12 cellular contexts compared by ENCODE assay signal in genomic region chr5:173065155-173065554, GRCh38. TPM values are rescaled to one million over a fixed set of nuclear protein-coding genes. Genes with fewer than 3 reads are reported as not detected.
A peak's percentile ranks its signal among the peaks of the same experiment; 100 is the strongest.
DNase-seq lines count a peak whose midpoint lies in the region; ATAC-seq, FAIRE-seq and TF ChIP-seq lines count a peak whose summit lies in the region.
"Had no signal": no experiment of that assay in that cellular context is flagged by ENCODE, and none has a peak within 500 bp of the region (broad histone marks: within the 10 kb centered on the region; RNA-seq: fewer than 3 reads in every experiment).

No MANE protein-coding gene starts in this region.

- H3K36me3 ChIP-seq in CD4-positive, CD25-positive, alpha-beta regulatory T cell (ENCODE audit: control insufficient read depth, insufficient read depth, low read length): peaks cover 10% of the 10 kb centered on the region
- H3K36me3 ChIP-seq in MG63 (no peaks in the 10 kb centered on the region), stomach (peaks cover 0 to 3% (median 0%) of the 10 kb centered on the region in 4 donors)

- H3K27ac Mint-ChIP-seq in CD4-positive, CD25-positive, alpha-beta regulatory T cell: peak overlapping the region; percentile 69 to 91 (median 88)
- peak overlapping the region; percentile 42 to 49 for H3K27ac Mint-ChIP-seq in effector memory CD8-positive, alpha-beta T cell

- peak; percentile 55 to 60 for ATAC-seq in CD4-positive, CD25-positive, alpha-beta regulatory T cell (ENCODE audit: low read depth in 2 of 2)
- ATAC-seq in effector memory CD8-positive, alpha-beta T cell (replicated peaks): peak; percentile 70
- no peak for ATAC-seq in HG02588 (IDR thresholded peaks at IDR 0.05; ENCODE audit: unreplicated experiment)

- H3K4me1 Mint-ChIP-seq in CD4-positive, CD25-positive, alpha-beta regulatory T cell: peaks cover 56 to 88% (median 63%) of the 10 kb centered on the region in 4 donors
- peaks cover 36 to 72% of the 10 kb centered on the region in 2 donors for H3K4me1 Mint-ChIP-seq in effector memory CD8-positive, alpha-beta T cell (ENCODE audit: low read depth in 2 of 2)

- intact Hi-C loops in stomach (cut with DNase I; ENCODE audit: low total_unique reads): no loop called here

- H3K9me3 Mint-ChIP-seq in CD4-positive, CD25-positive, alpha-beta regulatory T cell: peaks cover 0 to 1% (median 0%) of the 10 kb centered on the region in 7 donors
- H3K9me3 Mint-ChIP-seq in effector memory CD8-positive, alpha-beta T cell: no peaks in the 10 kb centered on the region

- H3K27me3 ChIP-seq in CD4-positive, CD25-positive, alpha-beta regulatory T cell (ENCODE audit: control insufficient read depth, insufficient read depth, low read length): no peaks in the 10 kb centered on the region
- H3K27me3 ChIP-seq in MG63 (no peaks in the 10 kb centered on the region), stomach (no peaks in the 10 kb centered on the region)
- H3K27me3 ChIP-seq: sigmoid colon had no signal

- peak in 2 of 3 donors; percentile 10 to 60 for DNase-seq in CD4-positive, CD25-positive, alpha-beta regulatory T cell
- peak; percentile 10 for DNase-seq in GM19239 (ENCODE audit: insufficient read length, low spot score)
- peak; percentile 14 to 27 for DNase-seq in Kasumi-1 (lab: John Stamatoyannopoulos, UW)
- no peak for DNase-seq in effector memory CD8-positive, alpha-beta T cell
- no peak for DNase-seq in NCI-H526 treated with DMSO at 0.1 percent for 48 hours (lab: John Stamatoyannopoulos, UW)
- DNase-seq in MG63: no peak
- DNase-seq in stomach: no peak
- DNase-seq: activated CD8-positive, alpha-beta memory T cell treated with anti-CD3 and anti-CD28 coated beads, Interleukin-2, amount 50 U/mL, for 4 hours; central memory CD4-positive, alpha-beta T cell; sigmoid colon had no signal

- peak overlapping the region; percentile 65 for H3K4me3 ChIP-seq in CD4-positive, CD25-positive, alpha-beta regulatory T cell (ENCODE audit: low read depth, low read length)
- H3K4me3 ChIP-seq in MG63 (no peak overlapping the region), stomach (no peak overlapping the region)
- H3K4me3 ChIP-seq: sigmoid colon had no signal

- peak; percentile 74 for FAIRE-seq in GM19239 (lab: Jason Lieb, UNC)
- FAIRE-seq: urothelium cell line had no signal

- no peak overlapping the region for H3K27ac ChIP-seq in CD4-positive, CD25-positive, alpha-beta regulatory T cell (ENCODE audit: insufficient read depth, low read length, poor library complexity, severe bottlenecking)
- H3K27ac ChIP-seq in stomach: no peak overlapping the region
- H3K27ac ChIP-seq: sigmoid colon had no signal

- no peak for TF ChIP-seq POLR2A in stomach (IDR thresholded peaks at IDR 0.05)

- peaks cover 17% of the 10 kb centered on the region for H3K36me3 Mint-ChIP-seq in CD4-positive, CD25-positive, alpha-beta regulatory T cell
- H3K36me3 Mint-ChIP-seq in effector memory CD8-positive, alpha-beta T cell (ENCODE audit: insufficient read depth): peaks cover 49% of the 10 kb centered on the region

- H3K4me1 ChIP-seq in CD4-positive, CD25-positive, alpha-beta regulatory T cell (ENCODE audit: control insufficient read depth, insufficient read depth, low read length, poor library complexity, severe bottlenecking): peaks cover 40% of the 10 kb centered on the region
- H3K4me1 ChIP-seq in stomach: peaks cover 0 to 77% (median 34%) of the 10 kb centered on the region in 4 donors

- no peak for TF ChIP-seq CTCF in stomach (IDR thresholded peaks at IDR 0.05)

- no peaks in the 10 kb centered on the region for H3K27me3 Mint-ChIP-seq in CD4-positive, CD25-positive, alpha-beta regulatory T cell
- H3K27me3 Mint-ChIP-seq in effector memory CD8-positive, alpha-beta T cell: no peaks in the 10 kb centered on the region

- H3K9me3 ChIP-seq in CD4-positive, CD25-positive, alpha-beta regulatory T cell (ENCODE audit: control insufficient read depth in 2 of 2, low read length in 2 of 2): no peaks in the 10 kb centered on the region
- H3K9me3 ChIP-seq in MG63 (no peaks in the 10 kb centered on the region), stomach (no peaks in the 10 kb centered on the region)
- H3K9me3 ChIP-seq: sigmoid colon had no signal

- peak overlapping the region in 3 of 4 donors; percentile 68 to 74 (median 74) for H3K4me3 Mint-ChIP-seq in CD4-positive, CD25-positive, alpha-beta regulatory T cell
- H3K4me3 Mint-ChIP-seq in effector memory CD8-positive, alpha-beta T cell: peak overlapping the region; percentile 31 to 69

- no peak for TF ChIP-seq EP300 in stomach (IDR thresholded peaks at IDR 0.05)

RNA-seq across cellular contexts. Expression of gene CREBRF, which starts 9.0 kb away (rescaled TPM):
- total RNA-seq in CD4-positive, CD25-positive, alpha-beta regulatory T cell: 126 TPM
- 10 to 100 TPM; 59.5 to 69.2 (median 65.1) TPM for polyA plus RNA-seq in CD4-positive, CD25-positive, alpha-beta regulatory T cell
- total RNA-seq in MG63 (2014; rRNA removed; shearing (Covaris generic); ENCODE audit: low replicate concordance): 4.3 and 9.2 TPM in 2 replicates
- total RNA-seq in stomach: 10 to 100 TPM in 4 of 5 donors, 1 to 10 TPM in 1; 9.4 to 42.3 (median 33.0) TPM
- polyA plus RNA-seq in stomach: 1 to 10 TPM; 3.2 to 4.1 (median 4.0) TPM

Comparison
In these comparisons a context has a peak if more than half of its experiments do, and no peak if none do; other contexts are left out.
1. DNase-seq: peak in CD4-positive, CD25-positive, alpha-beta regulatory T cell (2 of 3), GM19239 (single experiment) and Kasumi-1 (2 of 2); none in effector memory CD8-positive, alpha-beta T cell (0 of 3), NCI-H526 treated with DMSO at 0.1 percent for 48 hours (single experiment), MG63 (single experiment) and stomach (single experiment).